ENCODE assay signal across 9 cellular contexts in the genomic region with DNA sequence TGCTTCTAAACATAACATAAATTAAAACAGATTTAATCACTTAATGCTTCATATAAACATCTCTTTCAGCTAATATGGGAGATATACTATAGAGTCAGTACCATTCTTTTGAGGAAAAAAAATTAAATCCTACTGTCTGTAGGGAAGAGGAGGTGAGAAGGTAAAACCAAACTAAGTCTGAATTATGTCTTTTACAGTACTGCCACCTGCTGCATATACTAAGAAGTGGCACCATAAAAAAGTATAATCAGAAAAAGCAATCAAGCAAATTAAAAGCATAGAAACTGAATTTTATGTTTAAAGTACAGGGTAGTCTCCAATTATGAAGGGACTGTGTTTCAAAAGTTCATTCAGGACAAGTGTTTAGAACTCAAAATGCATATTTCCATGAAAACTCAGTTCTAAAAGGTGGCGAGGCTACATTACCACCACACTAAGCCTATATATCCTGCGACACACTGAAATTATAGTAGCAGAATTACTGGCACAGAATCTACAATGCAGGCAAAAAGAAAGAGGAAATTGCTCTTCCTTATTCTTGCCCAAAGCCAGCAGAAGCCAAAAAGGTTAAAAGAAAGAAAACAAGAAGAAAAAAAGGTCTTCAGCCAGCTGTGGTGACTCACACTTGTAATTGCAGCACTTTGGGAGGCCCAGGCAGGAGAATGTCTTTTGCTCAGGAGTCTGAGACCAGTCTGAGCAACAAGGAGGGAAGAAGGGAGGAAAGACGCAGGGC. TPM values are rescaled to one million over a fixed set of nuclear protein-coding genes. Genes with fewer than 3 reads are reported as not detected.
A peak's percentile ranks its signal among the peaks of the same experiment; 100 is the strongest.
DNase-seq lines count a peak whose midpoint lies in the region; ATAC-seq, FAIRE-seq and TF ChIP-seq lines count a peak whose summit lies in the region.
"Had no signal": no experiment of that assay in that cellular context is flagged by ENCODE, and none has a peak within 500 bp of the region (broad histone marks: within the 10 kb centered on the region; RNA-seq: fewer than 3 reads in every experiment).

No MANE protein-coding gene starts in this region.

- in situ Hi-C loops in T47D (cut with HindIII; ENCODE audit: low pct_unique_long_range_greater_than_20kb, low sequenced_read_pairs): no loop called here

- FAIRE-seq in A549 (lab: Jason Lieb, UNC): peak; percentile 65

- no peaks in the 10 kb centered on the region for H3K4me1 ChIP-seq in A549
- no peaks in the 10 kb centered on the region for H3K4me1 ChIP-seq in liver (ENCODE audit: control insufficient read depth in 4 of 4, insufficient read depth in 4 of 4, low read length in 3 of 4)

- TF ChIP-seq RAD21 in A549 (conservative IDR thresholded peaks at IDR 0.05 in 1 of 2, IDR thresholded peaks at IDR 0.05 in 1 of 2) (peak; percentile 78 to 85), liver (IDR thresholded peaks at IDR 0.05) (peak; percentile 83)

- no peak overlapping the region for H3K27ac ChIP-seq in A549
- H3K27ac ChIP-seq in liver (ENCODE audit: low read depth in 1 of 2, low read length in 2 of 2): no peak overlapping the region
- H3K27ac ChIP-seq: epithelial cell of prostate had no signal

- no peaks in the 10 kb centered on the region for H3K9me3 ChIP-seq in A549
- H3K9me3 ChIP-seq in liver (ENCODE audit: control insufficient read depth in 4 of 4, low read length in 3 of 4): no peaks in the 10 kb centered on the region

- DNase-seq in A549 (ENCODE audit: low read depth in 1 of 2, low spot score in 1 of 2): peak in 1 of 2 experiments; percentile 48
- DNase-seq in GM06990 (ENCODE audit: extremely low read depth, insufficient read length): no peak
- peak; percentile 16 for DNase-seq in NCI-H2196 (lab: John Stamatoyannopoulos, UW; ENCODE audit: unreplicated experiment)
- DNase-seq in T47D (ENCODE audit: low read depth in 1 of 2, low spot score in 1 of 2): peak; percentile 26 to 49
- no peak for DNase-seq in stimulated activated CD4-positive, alpha-beta T cell treated with anti-CD3 and anti-CD28 coated beads, Interleukin-4, amount 100 ng/mL, for 1 hour
- no peak for DNase-seq in GF-D8 (lab: John Stamatoyannopoulos, UW)

- ATAC-seq in A549 (peak; percentile 78 to 80), GM21390 (IDR thresholded peaks at IDR 0.05; ENCODE audit: unreplicated experiment) (no peak)

- no peak for TF ChIP-seq POLR2A in A549 (IDR thresholded peaks at IDR 0.05; ENCODE audit: low read length)

- CTCF ChIA-PET in A549 (lab: Yijun Ruan, JAX): interaction anchor here (0.5 to 7.7 kb wide), 28 partner anchors 8 to 326 kb away, joined by 3 to 115 read pairs (median 4); a partner anchor contains a TSS

- 89% methylated on average over 3 of the region's 3 CpGs for WGBS in A549 (ENCODE audit: missing lambda C conversion rate)
- WGBS in liver: 93% methylated on average over 3 of the region's 3 CpGs

- H3K27me3 ChIP-seq in GM06990 (replicated peaks; ENCODE audit: control insufficient read depth, insufficient read depth, low read length) (no peaks in the 10 kb centered on the region), liver (ENCODE audit: control insufficient read depth in 4 of 4, insufficient read depth in 4 of 4, low read length in 3 of 4) (no peaks in the 10 kb centered on the region)

- TF ChIP-seq EP300 in A549 (IDR thresholded peaks at IDR 0.05): no peak

- no peak overlapping the region for H3K9ac ChIP-seq in liver (ENCODE audit: low read depth in 1 of 2, low read length in 2 of 2)

- H3K36me3 ChIP-seq in GM06990 (ENCODE audit: control insufficient read depth, insufficient read depth, low read length) (peaks cover 2% of the 10 kb centered on the region), liver (ENCODE audit: control insufficient read depth in 4 of 4, insufficient read depth in 3 of 4, low read depth in 1 of 4, low read length in 3 of 4) (peaks cover 0 to 30% (median 20%) of the 10 kb centered on the region in 4 donors)

- no peak overlapping the region for H3K4me3 ChIP-seq in A549
- no peak overlapping the region for H3K4me3 ChIP-seq in GM06990 (replicated peaks; ENCODE audit: low read depth, low read length)
- no peak overlapping the region for H3K4me3 ChIP-seq in liver (ENCODE audit: low read depth in 1 of 3, low read length in 3 of 3)

- POLR2A ChIA-PET in A549 (lab: Yijun Ruan, JAX): interaction anchor here (1.2 to 1.6 kb wide), 2 partner anchors 174 kb away, joined by 5 read pairs; a partner anchor contains a TSS

- no peak overlapping the region for H3K4me2 ChIP-seq in A549

- TF ChIP-seq CTCF in A549 (IDR thresholded peaks at IDR 0.05) (peak; percentile 83), GM06990 (IDR thresholded peaks at IDR 0.05; ENCODE audit: insufficient read depth, low read length, poor library complexity, severe bottlenecking) (peak; percentile 57), liver (IDR thresholded peaks at IDR 0.05; ENCODE audit: low read depth, low read length, missing input control) (peak; percentile 64)

TF ChIP-seq in A549, 52 proteins besides CTCF, POLR2A, EP300 and RAD21:
- no peak for TF ChIP-seq FOSL2 (IDR thresholded peaks at IDR 0.05)
- peak; percentile 29; the same call in 1 of the 2 replicates for TF ChIP-seq FOSL2 (CRISPR knock-in tag; IDR thresholded peaks at IDR 0.05)
- TF ChIP-seq SMC3 (IDR thresholded peaks at IDR 0.05): peak; percentile 74
- TF ChIP-seq ZFP36 (IDR thresholded peaks at IDR 0.05; ENCODE audit: borderline replicate concordance, partially characterized antibody): no peak

TF ChIP-seq in liver, 16 proteins besides CTCF, POLR2A, EP300 and RAD21:
- TF ChIP-seq, protein P1, sequence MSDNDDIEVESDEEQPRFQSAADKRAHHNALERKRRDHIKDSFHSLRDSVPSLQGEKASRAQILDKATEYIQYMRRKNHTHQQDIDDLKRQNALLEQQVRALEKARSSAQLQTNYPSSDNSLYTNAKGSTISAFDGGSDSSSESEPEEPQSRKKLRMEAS (IDR thresholded peaks at IDR 0.05): no peak
- TF ChIP-seq, protein P2, sequence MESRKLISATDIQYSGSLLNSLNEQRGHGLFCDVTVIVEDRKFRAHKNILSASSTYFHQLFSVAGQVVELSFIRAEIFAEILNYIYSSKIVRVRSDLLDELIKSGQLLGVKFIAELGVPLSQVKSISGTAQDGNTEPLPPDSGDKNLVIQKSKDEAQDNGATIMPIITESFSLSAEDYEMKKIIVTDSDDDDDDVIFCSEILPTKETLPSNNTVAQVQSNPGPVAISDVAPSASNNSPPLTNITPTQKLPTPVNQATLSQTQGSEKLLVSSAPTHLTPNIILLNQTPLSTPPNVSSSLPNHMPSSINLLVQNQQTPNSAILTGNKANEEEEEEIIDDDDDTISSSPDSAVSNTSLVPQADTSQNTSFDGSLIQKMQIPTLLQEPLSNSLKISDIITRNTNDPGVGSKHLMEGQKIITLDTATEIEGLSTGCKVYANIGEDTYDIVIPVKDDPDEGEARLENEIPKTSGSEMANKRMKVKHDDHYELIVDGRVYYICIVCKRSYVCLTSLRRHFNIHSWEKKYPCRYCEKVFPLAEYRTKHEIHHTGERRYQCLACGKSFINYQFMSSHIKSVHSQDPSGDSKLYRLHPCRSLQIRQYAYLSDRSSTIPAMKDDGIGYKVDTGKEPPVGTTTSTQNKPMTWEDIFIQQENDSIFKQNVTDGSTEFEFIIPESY (IDR thresholded peaks at IDR 0.05): no peak
- TF ChIP-seq YY1 (IDR thresholded peaks at IDR 0.05) (no peak), EGR1 (IDR thresholded peaks at IDR 0.05; ENCODE audit: low read depth in 2 of 2) (no peak)

RNA-seq across cellular contexts. Expression of a gene that starts 9.0 kb away (rescaled TPM):
- polyA plus RNA-seq in A549 (2011; rRNA removed) (47.9 and 56.9 TPM in 2 replicates), A549 (2017; fragmentation: RNase III; extraction: RNeasy Plus Mini Kit Qiagen cat#74134 plus additional on column Dnase treatment) (44.0 to 45.6 TPM (median 44.9 TPM) in 3 replicates), liver (10 to 100 TPM; 18.6 to 18.9 TPM)
- 36.4 and 39.2 TPM in 2 replicates for polyA plus RNA-seq in A549 (2012; cell fraction: cytosol; rRNA removed)
- 15.9 and 25.5 TPM in 2 replicates for polyA plus RNA-seq in A549 (2012; cell fraction: nucleus; rRNA removed)
- 11.1 and 15.3 TPM in 2 replicates for polyA minus RNA-seq in A549 (2011; rRNA and poly(A)+ RNA removed)
- 10 to 100 TPM; 17.2 to 31.3 TPM for total RNA-seq in liver

RNA-seq across cellular contexts. Expression of a gene that starts 9.1 kb away (rescaled TPM):
- polyA plus RNA-seq in A549 (2011; rRNA removed): 20.3 and 22.6 TPM in 2 replicates
- polyA plus RNA-seq in A549 (2012; cell fraction: cytosol; rRNA removed): 5.2 and 5.8 TPM in 2 replicates
- 2.4 and 3.5 TPM in 2 replicates for polyA plus RNA-seq in A549 (2012; cell fraction: nucleus; rRNA removed)
- 10.3 to 11.4 TPM (median 11.1 TPM) in 3 replicates for polyA plus RNA-seq in A549 (2017; fragmentation: RNase III; extraction: RNeasy Plus Mini Kit Qiagen cat#74134 plus additional on column Dnase treatment)
- 5.5 and 8.1 TPM in 2 replicates for polyA minus RNA-seq in A549 (2011; rRNA and poly(A)+ RNA removed)
- total RNA-seq in liver: 1 to 10 TPM; 6.6 to 8.1 TPM
- 1 to 10 TPM; 5.2 to 6.7 TPM for polyA plus RNA-seq in liver

Comparison
In these comparisons a context has a peak if more than half of its experiments do, and no peak if none do; other contexts are left out.
1. DNase-seq: peak in NCI-H2196 (single experiment) and T47D (2 of 2); none in GM06990 (single experiment), stimulated activated CD4-positive, alpha-beta T cell treated with anti-CD3 and anti-CD28 coated beads, Interleukin-4, amount 100 ng/mL, for 1 hour (single experiment) and GF-D8 (single experiment).
2. Peak in every context shown above with its lines, with median percentiles within 50 percentile points of each other: CTCF ChIP-seq.